ENCODE assay signal across 8 cellular contexts in genomic region chr5:103119765-103120606, GRCh38. TPM values are rescaled to one million over a fixed set of nuclear protein-coding genes. Genes with fewer than 3 reads are reported as not detected.
DNase-seq lines count a peak whose midpoint lies in the region; ATAC-seq and TF ChIP-seq lines count a peak whose summit lies in the region.

GIN1 (minus strand) TSS chr5:103120138; CDS start chr5:103108707, 11,431 bp downstream.
PPIP5K2 (plus strand) TSS chr5:103120301; CDS start chr5:103129590, 9,289 bp downstream.

- H3K27ac ChIP-seq in AG04450 (ENCODE audit: low read depth, low read length) = peak within 1 kb of the TSS; percentile 95
- H3K27ac ChIP-seq in smooth muscle cell (ENCODE audit: low read depth) = peak within 1 kb of the TSS; percentile 91

- no peaks in the 10 kb centered on the region for H3K27me3 ChIP-seq in AG04450 (ENCODE audit: control insufficient read depth, insufficient read depth, low read length)
- no peaks in the 10 kb centered on the region for H3K27me3 ChIP-seq in smooth muscle cell (ENCODE audit: low read depth)

- H2AFZ ChIP-seq in smooth muscle cell (ENCODE audit: low read depth) = peak within 1 kb of the TSS; percentile 88

- peaks cover 6% of the 10 kb centered on the region for H3F3A ChIP-seq in smooth muscle cell (ENCODE audit: low read depth)

- POLR2A ChIA-PET in AG04450 (lab: Yijun Ruan, JAX) = interaction anchor here (0.6 to 1.4 kb wide), 4 partner anchors 74 to 254 kb away, joined by 3 to 5 read pairs (median 4); partner anchors contain the start of gene MACIR

- peak within 1 kb of the TSS; percentile 95 for H3K4me2 ChIP-seq in smooth muscle cell

- H3K36me3 ChIP-seq in smooth muscle cell (ENCODE audit: low read depth) = no peaks in the 10 kb centered on the region

- H3K79me2 ChIP-seq in smooth muscle cell (ENCODE audit: low read depth) = peaks cover 71% of the 10 kb centered on the region

- H3K9ac ChIP-seq in smooth muscle cell (ENCODE audit: low read depth) = peak within 1 kb of the TSS; percentile 92

- TF ChIP-seq CTCF in AG04450 (IDR thresholded peaks at IDR 0.05; ENCODE audit: low read depth, low read length) = no peak
- no peak for TF ChIP-seq CTCF in WI38 (IDR thresholded peaks at IDR 0.05; ENCODE audit: low read depth, low read length)
- no peak for TF ChIP-seq CTCF in cardiac fibroblast (IDR thresholded peaks at IDR 0.05; ENCODE audit: low read depth, low read length)
- no peak for TF ChIP-seq CTCF in smooth muscle cell (IDR thresholded peaks at IDR 0.05; ENCODE audit: borderline replicate concordance, insufficient read depth, poor library complexity, severe bottlenecking)

- H3K9me3 ChIP-seq in AG04450 (ENCODE audit: control insufficient read depth, insufficient read depth, low read length) (no peaks in the 10 kb centered on the region), smooth muscle cell (replicated peaks; ENCODE audit: low read depth) (no peaks in the 10 kb centered on the region)

- ATAC-seq in GM18907 (IDR thresholded peaks at IDR 0.05; ENCODE audit: unreplicated experiment) (peak; percentile 93), HG03159 (IDR thresholded peaks at IDR 0.05; ENCODE audit: unreplicated experiment) (peak; percentile 92)

- WGBS in smooth muscle cell (ENCODE audit: low lambda C conversion rate) = under 1% methylated on average over 46 of the region's 46 CpGs

- no peaks in the 10 kb centered on the region for H4K20me1 ChIP-seq in smooth muscle cell (ENCODE audit: low read depth)

- H3K4me3 ChIP-seq in AG04450 (ENCODE audit: low read depth, low read length) = peak within 1 kb of the TSS; percentile 90
- H3K4me3 ChIP-seq in WI38 (ENCODE audit: low read depth, low read length) = peak within 1 kb of the TSS; percentile 96
- peak within 1 kb of the TSS; percentile 63 to 93 for H3K4me3 ChIP-seq in cardiac fibroblast (replicated peaks in 1 of 2; ENCODE audit: low read depth in 2 of 2, low read length in 2 of 2)
- peak within 1 kb of the TSS; percentile 69 for H3K4me3 ChIP-seq in smooth muscle cell

- DNase-seq in AG04450 (ENCODE audit: low read depth, low spot score) (peak; percentile 94), NCI-H2227 treated with DMSO at 0.1 percent for 48 hours (lab: John Stamatoyannopoulos, UW) (peak; percentile 97), cardiac fibroblast (ENCODE audit: low read depth in 2 of 2) (peak; percentile 99), iPS-NIHi7 (ENCODE audit: extremely low spot score) (peak; percentile 91), smooth muscle cell (lab: John Stamatoyannopoulos, UW; ENCODE audit: unreplicated experiment) (peak; percentile 85)

- H3K4me1 ChIP-seq in smooth muscle cell (ENCODE audit: low read depth) = peaks cover 15% of the 10 kb centered on the region

- CTCF ChIA-PET in AG04450 (lab: Charles Lee) = interaction anchor here (1.0 to 2.3 kb wide), 2 partner anchors 19 to 149 kb away, joined by 3 to 18 read pairs; no protein-coding TSS in a partner anchor

RNA-seq across cellular contexts. Expression of gene GIN1, which starts in this region (rescaled TPM):
- polyA plus RNA-seq in AG04450 (2011; rRNA removed) (4.3 and 7.7 TPM in 2 replicates), smooth muscle cell (3.6 and 5.3 TPM in 2 replicates)
- 2.8 and 4.5 TPM in 2 replicates for polyA minus RNA-seq in AG04450 (2011; rRNA and poly(A)+ RNA removed)
- total RNA-seq in smooth muscle cell = 4.8 and 16.6 TPM in 2 replicates

RNA-seq across cellular contexts. Expression of gene PPIP5K2, which starts in this region (rescaled TPM):
- polyA plus RNA-seq in AG04450 (2011; rRNA removed) (56.7 and 75.9 TPM in 2 replicates), smooth muscle cell (22.6 and 40.8 TPM in 2 replicates)
- 77.2 and 125 TPM in 2 replicates for polyA minus RNA-seq in AG04450 (2011; rRNA and poly(A)+ RNA removed)
- total RNA-seq in smooth muscle cell = 90.3 and 90.5 TPM in 2 replicates

Comparison
In these comparisons a context has a peak if more than half of its experiments do, and no peak if none do; other contexts are left out.
1. Peak in every context shown above with its lines: DNase-seq, ATAC-seq, H3K4me3 ChIP-seq and H3K27ac ChIP-seq.